Comparison of ENCODE assay signal across 3 cellular contexts in genomic region chr14:75493580-75494130, GRCh38.
TF ChIP-seq lines count a peak whose summit lies in the region.

No MANE protein-coding gene starts in this region.

TF ChIP-seq in SK-N-SH, 30 proteins besides CTCF, POLR2A, EP300 and RAD21 (continued from another document):
- TF ChIP-seq PBX3 (IDR thresholded peaks at IDR 0.05) (peak; percentile 26; the same call in 1 of the 2 replicates), FOSL2 (IDR thresholded peaks at IDR 0.05; ENCODE audit: borderline replicate concordance, low read depth) (no peak)

TF ChIP-seq in SK-N-SH treated with all-trans-retinoic acid at 6 μM for 48 hours, 23 proteins besides CTCF, POLR2A, EP300 and RAD21 (continued from another document):
- TF ChIP-seq TSHZ2 (CRISPR knock-in tag; IDR thresholded peaks at IDR 0.05) (no peak), TCF4 (CRISPR knock-in tag; IDR thresholded peaks at IDR 0.05; ENCODE audit: borderline replicate concordance) (no peak), BACH2 (CRISPR knock-in tag; IDR thresholded peaks at IDR 0.05; ENCODE audit: borderline replicate concordance) (no peak), POU6F1 (CRISPR knock-in tag; IDR thresholded peaks at IDR 0.05; ENCODE audit: borderline replicate concordance, low read depth) (no peak), CSRNP3 (CRISPR knock-in tag; IDR thresholded peaks at IDR 0.05) (no peak), TOX (CRISPR knock-in tag; IDR thresholded peaks at IDR 0.05; ENCODE audit: borderline replicate concordance) (no peak), CREB5 (CRISPR knock-in tag; IDR thresholded peaks at IDR 0.05; ENCODE audit: low read depth) (no peak), SNAI2 (CRISPR knock-in tag; IDR thresholded peaks at IDR 0.05) (no peak), ZNF8 (CRISPR knock-in tag; IDR thresholded peaks at IDR 0.05) (no peak)

TF ChIP-seq in K562, 482 proteins besides CTCF, POLR2A, EP300 and RAD21 (continued from another document):
- no peak for TF ChIP-seq PBX2 (CRISPR knock-in tag; IDR thresholded peaks at IDR 0.05; ENCODE audit: low read depth)
- TF ChIP-seq PBX2 (tag; conservative IDR thresholded peaks at IDR 0.05; ENCODE audit: low read depth), result peak; percentile 73
- no peak for TF ChIP-seq ZNF232 (CRISPR knock-in tag; IDR thresholded peaks at IDR 0.05)
- TF ChIP-seq ZBTB1 (CRISPR knock-in tag; IDR thresholded peaks at IDR 0.05; ENCODE audit: borderline replicate concordance, low read depth), result no peak
- no peak for TF ChIP-seq CHD2 (IDR thresholded peaks at IDR 0.05; ENCODE audit: low read depth, low read length)
- TF ChIP-seq C11orf30 (IDR thresholded peaks at IDR 0.05; ENCODE audit: low read depth), result peak; percentile 12; the same call in 1 of the 2 replicates
- no peak for TF ChIP-seq MXI1 (IDR thresholded peaks at IDR 0.05; ENCODE audit: low read depth, low read length)
- TF ChIP-seq ZNF707 (CRISPR knock-in tag; conservative IDR thresholded peaks at IDR 0.05), result no peak
- peak; percentile 33; the same call in 1 of the 2 replicates for TF ChIP-seq VEZF1 (CRISPR knock-in tag; IDR thresholded peaks at IDR 0.05)
- TF ChIP-seq MEIS2 (IDR thresholded peaks at IDR 0.05; ENCODE audit: partially characterized antibody), result peak; percentile 20
- no peak for TF ChIP-seq THRA (IDR thresholded peaks at IDR 0.05)
- TF ChIP-seq HDAC1 (IDR thresholded peaks at IDR 0.05), result no peak
- no peak for TF ChIP-seq MCM2 (IDR thresholded peaks at IDR 0.05; ENCODE audit: low read depth)
- TF ChIP-seq PKNOX1 (IDR thresholded peaks at IDR 0.05), result peak; percentile 26; the same call in 1 of the 2 replicates
- TF ChIP-seq TEAD1 (CRISPR knock-in tag; IDR thresholded peaks at IDR 0.05), result no peak
